ENCODE assay signal across 9 cellular contexts in genomic region chr17:38922538-38923291, GRCh38. TPM values are rescaled to one million over a fixed set of nuclear protein-coding genes. Genes with fewer than 3 reads are reported as not detected.
DNase-seq lines count a peak whose midpoint lies in the region; ATAC-seq and TF ChIP-seq lines count a peak whose summit lies in the region.
"Had no signal": no experiment of that assay in that cellular context is flagged by ENCODE, and none has a peak within 500 bp of the region (broad histone marks: within the 10 kb centered on the region; RNA-seq: fewer than 3 reads in every experiment).

No MANE protein-coding gene starts in this region.

- DNase-seq in Caki2 (ENCODE audit: low read depth): peak; percentile 35
- DNase-seq in NCI-H2081 (lab: John Stamatoyannopoulos, UW): peak; percentile 67 to 77
- no peak for DNase-seq in brain microvascular endothelial cell
- DNase-seq in kidney glomerular epithelial cell (lab: John Stamatoyannopoulos, UW): peak; percentile 13
- peak; percentile 38 for DNase-seq in stromal cell of bone marrow (ENCODE audit: low read depth)
- DNase-seq in NCI-H774 (lab: John Stamatoyannopoulos, UW): no peak
- DNase-seq in NCI-H1930 (lab: John Stamatoyannopoulos, UW): no peak

- H3K27ac ChIP-seq in brain microvascular endothelial cell: peak overlapping the region; percentile 38

- H3K4me3 ChIP-seq in brain microvascular endothelial cell (ENCODE audit: low read depth, low read length): no peak overlapping the region
- H3K4me3 ChIP-seq: HAP-1 had no signal

- H3K27me3 ChIP-seq in brain microvascular endothelial cell (replicated peaks): no peaks in the 10 kb centered on the region

- in situ Hi-C loops in Caki2 (cut with HindIII; ENCODE audit: low pct_unique_long_range_greater_than_20kb, low sequenced_read_pairs) (no loop called here), brain microvascular endothelial cell (cut with HindIII; ENCODE audit: low pct_ligation_motif_present, low sequenced_read_pairs) (no loop called here)

- TF ChIP-seq CTCF in brain microvascular endothelial cell (IDR thresholded peaks at IDR 0.05; ENCODE audit: low read depth, low read length, missing control alignments): no peak

- no peak for ATAC-seq in HG03135 (IDR thresholded peaks at IDR 0.05; ENCODE audit: unreplicated experiment)

- H3K36me3 ChIP-seq in brain microvascular endothelial cell (replicated peaks): peaks cover 33% of the 10 kb centered on the region
- H3K36me3 ChIP-seq: HAP-1 had no signal

RNA-seq across cellular contexts. Expression of gene FBXO47, which starts 44.5 kb away (rescaled TPM):
- not detected in 2 replicates for total RNA-seq in Caki2 (2014; rRNA removed; shearing (Covaris generic); ENCODE audit: low replicate concordance)

RNA-seq across cellular contexts. Expression of gene LASP1, which starts 52.9 kb away (rescaled TPM):
- 310 and 333 TPM in 2 replicates for total RNA-seq in Caki2 (2014; rRNA removed; shearing (Covaris generic); ENCODE audit: low replicate concordance)

Comparison
In these comparisons a context has a peak if more than half of its experiments do, and no peak if none do; other contexts are left out.
1. DNase-seq: peak in Caki2 (single experiment), NCI-H2081 (2 of 2), kidney glomerular epithelial cell (single experiment) and stromal cell of bone marrow (single experiment); none in brain microvascular endothelial cell (single experiment), NCI-H774 (single experiment) and NCI-H1930 (0 of 2).